10 cellular contexts compared by ENCODE assay signal in genomic region chr2:27518782-27519113, GRCh38. TPM values are rescaled to one million over a fixed set of nuclear protein-coding genes. Genes with fewer than 3 reads are reported as not detected.
"Had no signal": no experiment of that assay in that cellular context is flagged by ENCODE, and none has a peak within 500 bp of the region (broad histone marks: within the 10 kb centered on the region; RNA-seq: fewer than 3 reads in every experiment).

No MANE protein-coding gene starts in this region.

- ATAC-seq: HCT116 had no signal

- H3K4me3 Mint-ChIP-seq: HFFc6, IgD-negative memory B cell had no signal

- H3K36me3 ChIP-seq: HAP-1 had no signal

- H3K4me3 ChIP-seq: HAP-1 had no signal

- H3K4me1 Mint-ChIP-seq: IgD-negative memory B cell had no signal

- H3K9me3 ChIP-seq: HAP-1 had no signal

- DNase-seq: GOT3, H7, HFFc6, KG1 had no signal

- H3K9me3 Mint-ChIP-seq: HFFc6, IgD-negative memory B cell had no signal

- H3K27ac Mint-ChIP-seq: HFFc6, IgD-negative memory B cell had no signal

- H3K36me3 Mint-ChIP-seq: IgD-negative memory B cell had no signal

- H3K27ac ChIP-seq: HL-60 had no signal

- H3K4me1 ChIP-seq: HAP-1 had no signal

RNA-seq across cellular contexts. Expression of gene GCKR, which starts 22.1 kb away (rescaled TPM):
- total RNA-seq: H4, H7, HFFc6, HT1080 had no signal
- polyA plus RNA-seq: IgD-negative memory B cell had no signal

RNA-seq across cellular contexts. Expression of gene FNDC4, which starts 23.7 kb away (rescaled TPM):
- polyA plus RNA-seq: IgD-negative memory B cell had no signal
